Comparison of ENCODE assay signal across 6 cellular contexts in the genomic region with DNA sequence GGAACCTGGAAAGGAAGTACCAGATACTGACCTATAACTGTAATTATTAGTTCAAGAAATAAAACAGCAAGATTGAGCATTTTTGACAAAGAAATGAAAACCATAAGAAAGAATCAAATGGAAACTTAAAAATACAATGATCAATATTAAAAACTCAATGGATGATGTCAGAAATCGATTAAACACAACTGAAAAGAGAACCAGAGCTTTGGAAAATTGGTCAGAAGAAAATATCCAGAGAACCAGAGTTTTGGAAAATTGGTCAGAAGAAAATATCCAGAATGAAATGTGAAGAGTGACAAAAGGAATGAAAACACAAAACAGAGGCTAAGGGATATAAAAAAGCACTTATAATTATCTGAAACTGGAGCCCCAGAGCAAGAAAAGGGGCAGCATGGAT.
"Had no signal": no experiment of that assay in that cellular context is flagged by ENCODE, and none has a peak within 500 bp of the region (broad histone marks: within the 10 kb centered on the region; RNA-seq: fewer than 3 reads in every experiment).

No MANE protein-coding gene starts in this region.

- DNase-seq: IMR-90, KBM-7 had no signal

- H3K4me3 ChIP-seq: K562 had no signal

- H3K27ac Mint-ChIP-seq: IgD-negative memory B cell had no signal

- ATAC-seq: HepG2, K562 had no signal

- H3K27me3 Mint-ChIP-seq: IgD-negative memory B cell had no signal

- H3K27ac ChIP-seq: HL-60 had no signal

- H3K36me3 Mint-ChIP-seq: IgD-negative memory B cell had no signal

- H3K4me1 Mint-ChIP-seq: IgD-negative memory B cell had no signal

- H3K4me3 Mint-ChIP-seq: IgD-negative memory B cell had no signal
